1 cellular context compared by ENCODE assay signal in genomic region chr14:105398726-105399440, GRCh38.
TF ChIP-seq lines count a peak whose summit lies in the region.

No MANE protein-coding gene starts in this region.

TF ChIP-seq in HepG2, 621 proteins besides CTCF, POLR2A, EP300 and RAD21 (continued from another document and continues in another):
- no peak for TF ChIP-seq STAT6 (CRISPR knock-in tag; IDR thresholded peaks at IDR 0.05; ENCODE audit: borderline replicate concordance)
- TF ChIP-seq ZBTB43 (CRISPR knock-in tag; conservative IDR thresholded peaks at IDR 0.05): 0 out of 2 replicates have a peak, but pooled peaks have one; percentile 14
- peak; percentile 90 for TF ChIP-seq PHF8 (CRISPR knock-in tag; IDR thresholded peaks at IDR 0.05)
- no peak for TF ChIP-seq ZNF382 (CRISPR knock-in tag; IDR thresholded peaks at IDR 0.05; ENCODE audit: borderline replicate concordance)
- no peak for TF ChIP-seq HNF4A (CRISPR knock-in tag; IDR thresholded peaks at IDR 0.05)
- no peak for TF ChIP-seq SRSF9 (IDR thresholded peaks at IDR 0.05; ENCODE audit: borderline replicate concordance, insufficient read depth, low read depth, low read length, poor library complexity, severe bottlenecking)
- TF ChIP-seq HOXA5 (CRISPR knock-in tag; IDR thresholded peaks at IDR 0.05): no peak; the same call in 1 of the 2 replicates
- 0 out of 2 replicates have a peak, but pooled peaks have one; percentile 26 for TF ChIP-seq ZNF550 (CRISPR knock-in tag; IDR thresholded peaks at IDR 0.05; ENCODE audit: borderline replicate concordance)
- no peak for TF ChIP-seq SMAD9 (CRISPR knock-in tag; IDR thresholded peaks at IDR 0.05)
- TF ChIP-seq SNAPC5 (CRISPR knock-in tag; IDR thresholded peaks at IDR 0.05; ENCODE audit: borderline replicate concordance): no peak
- TF ChIP-seq SMAD3 (CRISPR knock-in tag; IDR thresholded peaks at IDR 0.05): no peak
- no peak for TF ChIP-seq CEBPZ (IDR thresholded peaks at IDR 0.05; ENCODE audit: low read length)
- no peak for TF ChIP-seq ZNF704 (CRISPR knock-in tag; IDR thresholded peaks at IDR 0.05; ENCODE audit: borderline replicate concordance)
- TF ChIP-seq HNRNPL (IDR thresholded peaks at IDR 0.05; ENCODE audit: low read depth, low read length): peak; percentile 83
- no peak for TF ChIP-seq HHEX (CRISPR knock-in tag; IDR thresholded peaks at IDR 0.05)
- no peak for TF ChIP-seq RARA (CRISPR knock-in tag; IDR thresholded peaks at IDR 0.05)
- TF ChIP-seq ZNF710 (CRISPR knock-in tag; IDR thresholded peaks at IDR 0.05; ENCODE audit: borderline replicate concordance): no peak
- TF ChIP-seq KDM4B (CRISPR knock-in tag; IDR thresholded peaks at IDR 0.05): no peak
- TF ChIP-seq CHCHD3 (CRISPR knock-in tag; IDR thresholded peaks at IDR 0.05): no peak
- TF ChIP-seq FOXK1 (CRISPR knock-in tag; IDR thresholded peaks at IDR 0.05; ENCODE audit: borderline replicate concordance, low read depth): no peak
- TF ChIP-seq ZBTB38 (CRISPR knock-in tag; IDR thresholded peaks at IDR 0.05): 0 out of 2 replicates have a peak, but pooled peaks have one; percentile 5
- TF ChIP-seq ISX (CRISPR knock-in tag; conservative IDR thresholded peaks at IDR 0.05): no peak
- no peak for TF ChIP-seq RBM22 (optimal IDR thresholded peaks at IDR 0.05; ENCODE audit: low read length)
- TF ChIP-seq ZNF556 (CRISPR knock-in tag; IDR thresholded peaks at IDR 0.05; ENCODE audit: borderline replicate concordance): 0 out of 2 replicates have a peak, but pooled peaks have one; percentile 21
- TF ChIP-seq ZNF775 (CRISPR knock-in tag; IDR thresholded peaks at IDR 0.05; ENCODE audit: borderline replicate concordance): no peak
- TF ChIP-seq HMGA1 (CRISPR knock-in tag; conservative IDR thresholded peaks at IDR 0.05): no peak
- peak; percentile 66 for TF ChIP-seq ZBTB39 (CRISPR knock-in tag; IDR thresholded peaks at IDR 0.05)
- peak; percentile 94 for TF ChIP-seq BATF2 (CRISPR knock-in tag; IDR thresholded peaks at IDR 0.05)
- TF ChIP-seq ZBTB42 (CRISPR knock-in tag; IDR thresholded peaks at IDR 0.05): peak; percentile 53; the same call in 1 of the 2 replicates
- TF ChIP-seq MZF1 (CRISPR knock-in tag; IDR thresholded peaks at IDR 0.05; ENCODE audit: borderline replicate concordance): 0 out of 2 replicates have a peak, but pooled peaks have one; percentile 56
- no peak for TF ChIP-seq ZNF644 (CRISPR knock-in tag; IDR thresholded peaks at IDR 0.05; ENCODE audit: low read depth)
- TF ChIP-seq IRF2 (CRISPR knock-in tag; IDR thresholded peaks at IDR 0.05): no peak
- no peak for TF ChIP-seq ZNF737 (CRISPR knock-in tag; IDR thresholded peaks at IDR 0.05; ENCODE audit: borderline replicate concordance)
- TF ChIP-seq ZKSCAN5 (CRISPR knock-in tag; IDR thresholded peaks at IDR 0.05): peak; percentile 17; the same call in 1 of the 2 replicates
- 0 out of 2 replicates have a peak, but pooled peaks have one; percentile 41 for TF ChIP-seq JUN (CRISPR knock-in tag; IDR thresholded peaks at IDR 0.05)
- TF ChIP-seq CCAR2 (optimal IDR thresholded peaks at IDR 0.05; ENCODE audit: low read depth, low read length): no peak
- no peak for TF ChIP-seq SCMH1 (CRISPR knock-in tag; IDR thresholded peaks at IDR 0.05; ENCODE audit: borderline replicate concordance)
- no peak; the same call in 1 of the 2 replicates for TF ChIP-seq ZNF281 (CRISPR knock-in tag; IDR thresholded peaks at IDR 0.05; ENCODE audit: borderline replicate concordance)
- TF ChIP-seq ZNF800 (CRISPR knock-in tag; IDR thresholded peaks at IDR 0.05): no peak; the same call in 1 of the 2 replicates
- TF ChIP-seq MEIS2 (CRISPR knock-in tag; IDR thresholded peaks at IDR 0.05): no peak
- no peak for TF ChIP-seq ZSCAN5A (CRISPR knock-in tag; IDR thresholded peaks at IDR 0.05; ENCODE audit: borderline replicate concordance)
- TF ChIP-seq SETDB1 (CRISPR knock-in tag; IDR thresholded peaks at IDR 0.05; ENCODE audit: borderline replicate concordance): no peak
